Comparison of ENCODE assay signal across 8 cellular contexts in the genomic region with DNA sequence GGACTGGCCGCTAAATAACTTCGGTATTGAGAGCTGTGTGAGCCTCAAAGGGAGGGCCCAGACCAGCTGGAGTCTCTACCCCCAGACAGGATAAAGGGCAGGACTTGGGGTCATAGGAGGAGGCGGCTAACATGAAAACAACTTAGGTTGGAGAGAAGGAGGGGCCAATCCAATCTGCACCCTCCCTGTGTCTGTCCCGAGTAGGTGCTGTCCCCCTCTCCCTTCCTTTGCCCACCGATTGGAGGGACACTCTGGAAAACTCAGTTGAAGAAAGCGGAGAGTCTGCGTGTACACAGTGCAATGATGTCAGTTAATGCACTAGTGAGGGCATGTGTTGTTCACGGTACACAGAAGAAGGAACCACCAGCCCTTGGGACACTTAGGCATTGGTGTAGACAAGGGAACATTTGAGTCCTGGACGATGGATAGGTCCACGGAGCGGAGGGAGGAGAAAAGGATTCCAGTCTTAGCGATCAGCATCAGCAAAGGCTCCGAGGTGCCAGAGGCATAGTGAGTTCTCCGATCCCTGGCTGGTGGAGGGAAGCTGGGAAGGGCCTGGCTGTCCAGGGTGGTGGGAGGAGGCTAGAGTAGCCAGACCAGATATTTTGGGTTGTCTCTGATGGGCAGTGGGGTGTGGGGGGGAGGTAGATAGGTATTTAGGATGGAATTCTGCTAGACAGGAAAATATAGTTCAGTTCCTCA. TPM values are rescaled to one million over a fixed set of nuclear protein-coding genes. Genes with fewer than 3 reads are reported as not detected.
DNase-seq lines count a peak whose midpoint lies in the region; ATAC-seq and TF ChIP-seq lines count a peak whose summit lies in the region.

No MANE protein-coding gene starts in this region.

- peak overlapping the region; percentile 98 for H3K4me2 ChIP-seq in BLaER1

- DNase-seq in choroid plexus epithelial cell (ENCODE audit: low read depth) (no peak), naive B cell (no peak), cerebellum (ENCODE audit: low spot score) (no peak), GM19240 (ENCODE audit: insufficient read length, low spot score) (no peak)
- no peak for DNase-seq in activated CD8-positive, alpha-beta memory T cell treated with anti-CD3 and anti-CD28 coated beads, Interleukin-2, amount 50 U/mL, for 4 hours

- TF ChIP-seq CTCF in choroid plexus epithelial cell (conservative IDR thresholded peaks at IDR 0.05; ENCODE audit: low read depth, low read length): no peak

- H3K4me3 Mint-ChIP-seq in naive B cell: peak overlapping the region; percentile 23 to 72 (median 64)

- H4K20me1 ChIP-seq in BLaER1: 0 out of 2 replicates have a peak, but pooled peaks cover 1% of the 10 kb centered on the region

- peak overlapping the region; percentile 68 for H3K4me3 ChIP-seq in BLaER1
- peak overlapping the region; percentile 59 for H3K4me3 ChIP-seq in choroid plexus epithelial cell (ENCODE audit: low read depth, low read length)

- H3K4me1 ChIP-seq in BLaER1: peaks cover 76% of the 10 kb centered on the region

- H3K27me3 ChIP-seq in BLaER1: peaks cover 29% of the 10 kb centered on the region

- H3K9ac ChIP-seq in BLaER1: peak overlapping the region; percentile 68; the same call in 1 of the 2 replicates

- peaks cover 0 to 18% of the 10 kb centered on the region in 2 donors for H3K36me3 Mint-ChIP-seq in naive B cell

- H3K9me3 Mint-ChIP-seq in naive B cell: peaks cover 0 to 1% (median 0%) of the 10 kb centered on the region in 7 donors

- H3K27ac Mint-ChIP-seq in naive B cell: no peak overlapping the region

- peaks cover 1% of the 10 kb centered on the region; the same call in 1 of the 2 replicates for H3K36me3 ChIP-seq in BLaER1

- no peaks in the 10 kb centered on the region for H3K9me3 ChIP-seq in BLaER1

- H3K4me1 Mint-ChIP-seq in naive B cell: peaks cover 29 to 35% (median 31%) of the 10 kb centered on the region in 3 donors

- H3K27ac ChIP-seq in BLaER1: peak overlapping the region; percentile 72; the same call in 1 of the 2 replicates

- H3K27me3 Mint-ChIP-seq in naive B cell: peaks cover 52 to 91% (median 81%) of the 10 kb centered on the region in 3 donors

- ATAC-seq in HG03139 (IDR thresholded peaks at IDR 0.05; ENCODE audit: unreplicated experiment) (peak; percentile 4), naive B cell (ENCODE audit: low read depth in 2 of 2) (no peak), HG03469 (IDR thresholded peaks at IDR 0.05; ENCODE audit: unreplicated experiment) (no peak)

RNA-seq across cellular contexts. Expression of a gene that starts 0.8 kb away (rescaled TPM):
- polyA plus RNA-seq in naive B cell (ENCODE audit: low read depth in 6 of 6): under 1 TPM in 1 of 6 donors, not detected in 5; 0.27 TPM
- total RNA-seq in cerebellum: 8.3 TPM

RNA-seq across cellular contexts. Expression of a gene that starts 6.6 kb away (rescaled TPM):
- not detected for polyA plus RNA-seq in naive B cell (ENCODE audit: low read depth in 6 of 6)
- 14.7 TPM for total RNA-seq in cerebellum

RNA-seq across cellular contexts. Expression of a gene that starts 11.3 kb away (rescaled TPM):
- polyA plus RNA-seq in naive B cell (ENCODE audit: low read depth in 6 of 6): 1 to 10 TPM in 5 of 6 donors, not detected in 1; 1.0 to 2.0 (median 1.5) TPM
- 2.1 TPM for total RNA-seq in cerebellum

RNA-seq across cellular contexts. Expression of a gene that starts 11.4 kb away (rescaled TPM):
- polyA plus RNA-seq in naive B cell (ENCODE audit: low read depth in 6 of 6): 10 to 100 TPM; 46.2 to 62.9 (median 54.4) TPM
- total RNA-seq in cerebellum: 1.5 TPM

RNA-seq across cellular contexts. Expression of a gene that starts 12.7 kb away (rescaled TPM):
- polyA plus RNA-seq in naive B cell (ENCODE audit: low read depth in 6 of 6): under 1 TPM in 4 of 6 donors, not detected in 2; 0.33 to 0.40 (median 0.40) TPM
- 86.7 TPM for total RNA-seq in cerebellum
